ENCODE assay signal across 15 cellular contexts in genomic region chr11:4134844-4135243, GRCh38. TPM values are rescaled to one million over a fixed set of nuclear protein-coding genes. Genes with fewer than 3 reads are reported as not detected.
DNase-seq lines count a peak whose midpoint lies in the region; ATAC-seq and TF ChIP-seq lines count a peak whose summit lies in the region.
"Had no signal": no experiment of that assay in that cellular context is flagged by ENCODE, and none has a peak within 500 bp of the region (broad histone marks: within the 10 kb centered on the region; RNA-seq: fewer than 3 reads in every experiment).

No MANE protein-coding gene starts in this region.

- no peak for TF ChIP-seq CTCF in astrocyte of the spinal cord (IDR thresholded peaks at IDR 0.05; ENCODE audit: low read depth, low read length)

- in situ Hi-C loops in astrocyte of the spinal cord (cut with HindIII; ENCODE audit: low sequenced_read_pairs), result no loop called here

- no peak for ATAC-seq in GM21737 (IDR thresholded peaks at IDR 0.05; ENCODE audit: unreplicated experiment)

- no peak overlapping the region for H3K4me3 ChIP-seq in astrocyte of the spinal cord (ENCODE audit: low read depth, low read length)
- H3K4me3 ChIP-seq: BLaER1, vagina had no signal

- DNase-seq in AG08395 (ENCODE audit: low spot score) (peak; percentile 32), HT-29 (ENCODE audit: low spot score) (peak; percentile 64), astrocyte of the spinal cord (ENCODE audit: low read depth, low spot score) (peak; percentile 42), iris pigment epithelial cell (ENCODE audit: low read depth) (peak; percentile 83), T1000 (lab: John Stamatoyannopoulos, UW) (no peak), activated gamma-delta T cell treated with Interleukin-2 at 50 U/mL for 16 hours (no peak), DMS53 treated with DMSO at 0.1 percent for 48 hours (lab: John Stamatoyannopoulos, UW; ENCODE audit: unreplicated experiment) (no peak)
- DNase-seq: activated B cell treated with CpG ODN at 0.5 μM for 24 hours, anterior cingulate cortex, GF-D8, KG1, NCI-H2081 had no signal

RNA-seq across cellular contexts. Expression of gene RRM1, which starts 40.2 kb away (rescaled TPM):
- total RNA-seq in HT-29 (2014; rRNA removed; shearing (Covaris generic)), result 95.1 and 97.4 TPM in 2 replicates

Comparison
In these comparisons a context has a peak if more than half of its experiments do, and no peak if none do; other contexts are left out.
1. DNase-seq: peak in AG08395 (single experiment), HT-29 (single experiment), astrocyte of the spinal cord (single experiment) and iris pigment epithelial cell (single experiment); none in T1000 (single experiment), activated gamma-delta T cell treated with Interleukin-2 at 50 U/mL for 16 hours (single experiment) and DMS53 treated with DMSO at 0.1 percent for 48 hours (single experiment).